8 cellular contexts compared by ENCODE assay signal in the genomic region with DNA sequence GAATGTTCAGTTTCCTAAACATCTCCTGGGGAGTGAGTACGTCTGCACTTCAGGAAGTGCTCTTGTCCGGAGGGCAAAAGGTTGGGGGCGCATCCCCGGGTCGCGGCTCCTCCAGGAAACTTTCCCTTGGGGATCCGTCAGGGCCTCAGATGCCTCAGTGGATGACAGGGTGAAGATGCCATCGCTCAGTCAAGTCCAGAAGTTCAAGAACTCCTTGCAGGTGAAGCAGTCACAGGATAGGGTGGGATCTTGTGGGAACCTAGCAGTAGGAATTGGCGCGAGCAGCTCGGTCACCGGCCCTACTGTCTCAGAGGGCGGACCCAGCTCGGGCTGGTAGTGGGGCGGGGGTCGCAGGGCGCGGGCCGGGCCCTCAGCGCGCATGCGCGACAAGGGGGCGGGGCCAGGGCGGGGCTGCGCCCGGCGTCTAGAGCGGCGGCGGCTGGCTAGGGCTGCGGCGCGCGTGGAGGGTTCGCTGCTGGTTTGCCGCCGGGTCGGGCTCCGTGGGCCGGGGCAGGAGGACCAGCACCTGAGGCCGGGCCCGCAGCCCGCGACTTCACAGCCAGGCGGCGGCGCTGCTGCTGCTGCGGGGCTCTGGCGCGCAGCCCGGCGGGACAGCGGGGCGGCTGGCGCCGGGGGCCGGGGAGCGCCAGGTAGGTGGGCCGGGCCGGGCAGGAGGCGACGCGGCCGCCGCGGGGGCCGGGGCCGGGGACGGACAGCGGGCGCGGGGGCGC. TPM values are rescaled to one million over a fixed set of nuclear protein-coding genes. Genes with fewer than 3 reads are reported as not detected.
DNase-seq lines count a peak whose midpoint lies in the region; ATAC-seq and TF ChIP-seq lines count a peak whose summit lies in the region.

A gene (plus strand): TSS at position 423 of the 731 bp plus-strand sequence. CDS start 75,191 bp downstream, outside the sequence.

- peak within 1 kb of the TSS; percentile 82 for H3K4me3 Mint-ChIP-seq in Caco-2 (ENCODE audit: unreplicated experiment)
- peak within 1 kb of the TSS; percentile 90 for H3K4me3 Mint-ChIP-seq in stimulated activated memory B cell treated with anti-CD40 and anti-IgM and Interleukin-4, amounts not matched to agents 10 μg/mL and 1 μg/mL and 100 μg/mL, for 72 hours

- TF ChIP-seq CTCF in Caco-2 (IDR thresholded peaks at IDR 0.05; ENCODE audit: insufficient read depth in 1 of 2, low read depth in 1 of 2, low read length in 1 of 2, severe bottlenecking in 1 of 2, unreplicated experiment in 1 of 2): no peak

- DNase-seq in Caco-2 (peak; percentile 83 to 89), HS-27A (ENCODE audit: low read depth) (peak; percentile 38), OCI-M2 (lab: John Stamatoyannopoulos, UW; ENCODE audit: unreplicated experiment) (peak; percentile 29), erythroblast (lab: John Stamatoyannopoulos, UW) (peak; percentile 82 to 89)
- DNase-seq in activated T-cell treated with anti-CD3 and anti-CD28 coated beads, Interleukin-2, amount 50 U/mL, for 1 hour: peak; percentile 87

- peaks cover 44% of the 10 kb centered on the region for H3K4me1 ChIP-seq in Caco-2
- H3K4me1 ChIP-seq in muscle layer of colon (ENCODE audit: insufficient read depth, low read length): peaks cover 17% of the 10 kb centered on the region

- ATAC-seq in GM19468 (IDR thresholded peaks at IDR 0.05; ENCODE audit: extremely low read depth, unreplicated experiment): peak; percentile 27
- ATAC-seq in stimulated activated memory B cell treated with anti-CD40 and anti-IgM and Interleukin-4, amounts not matched to agents 10 μg/mL and 1 μg/mL and 100 μg/mL, for 72 hours: peak; percentile 97

- peaks cover 6% of the 10 kb centered on the region for H3K9me3 Mint-ChIP-seq in Caco-2 (ENCODE audit: unreplicated experiment)
- peaks cover 7% of the 10 kb centered on the region for H3K9me3 Mint-ChIP-seq in stimulated activated memory B cell treated with anti-CD40 and anti-IgM and Interleukin-4, amounts not matched to agents 10 μg/mL and 1 μg/mL and 100 μg/mL, for 72 hours

- TF ChIP-seq POLR2A in erythroblast (IDR thresholded peaks at IDR 0.05; ENCODE audit: low read length): no peak

- H3K27me3 ChIP-seq in Caco-2 (replicated peaks; ENCODE audit: control insufficient read depth, insufficient read depth, low read length) (no peaks in the 10 kb centered on the region), muscle layer of colon (ENCODE audit: control insufficient read depth in 1 of 2, insufficient read depth in 2 of 2, low read length in 2 of 2) (no peaks in the 10 kb centered on the region)

- peak within 1 kb of the TSS; percentile 85 for H3K27ac ChIP-seq in muscle layer of colon (ENCODE audit: low read depth, low read length)

- H3K4me3 ChIP-seq in Caco-2 (ENCODE audit: low read depth, low read length): peak within 1 kb of the TSS; percentile 78
- peak within 1 kb of the TSS; percentile 76 to 91 for H3K4me3 ChIP-seq in muscle layer of colon (ENCODE audit: low read depth in 1 of 2, low read length in 2 of 2)

- peaks cover 15% of the 10 kb centered on the region for H3K4me1 Mint-ChIP-seq in Caco-2 (ENCODE audit: low read depth, unreplicated experiment)
- H3K4me1 Mint-ChIP-seq in stimulated activated memory B cell treated with anti-CD40 and anti-IgM and Interleukin-4, amounts not matched to agents 10 μg/mL and 1 μg/mL and 100 μg/mL, for 72 hours: peaks cover 28% of the 10 kb centered on the region

- BruUV-seq in Caco-2 (replicated peaks; lab: Mats Ljungman, UMichigan): no TSS peak

- peak within 1 kb of the TSS; percentile 32 for H3K9ac ChIP-seq in muscle layer of colon (ENCODE audit: low read length)

- H3K27me3 Mint-ChIP-seq in Caco-2 (ENCODE audit: insufficient read depth, unreplicated experiment): no peaks in the 10 kb centered on the region
- H3K27me3 Mint-ChIP-seq in stimulated activated memory B cell treated with anti-CD40 and anti-IgM and Interleukin-4, amounts not matched to agents 10 μg/mL and 1 μg/mL and 100 μg/mL, for 72 hours: no peaks in the 10 kb centered on the region

- CTCF ChIA-PET in Caco-2 (lab: Charles Lee): interaction anchor here (0.6 kb wide), 5 partner anchors 12 to 1803 kb away, joined by 3 to 4 read pairs (median 4); no protein-coding TSS in a partner anchor

- H3K36me3 ChIP-seq in Caco-2 (ENCODE audit: control insufficient read depth, insufficient read depth, low read length) (no peaks in the 10 kb centered on the region), muscle layer of colon (ENCODE audit: insufficient read depth, low read length) (no peaks in the 10 kb centered on the region)

- H3K27ac Mint-ChIP-seq in Caco-2 (ENCODE audit: unreplicated experiment): peak within 1 kb of the TSS; percentile 76
- peak within 1 kb of the TSS; percentile 89 for H3K27ac Mint-ChIP-seq in stimulated activated memory B cell treated with anti-CD40 and anti-IgM and Interleukin-4, amounts not matched to agents 10 μg/mL and 1 μg/mL and 100 μg/mL, for 72 hours

- H3K36me3 Mint-ChIP-seq in Caco-2 (ENCODE audit: insufficient read depth, unreplicated experiment): peaks cover 7% of the 10 kb centered on the region
- no peaks in the 10 kb centered on the region for H3K36me3 Mint-ChIP-seq in stimulated activated memory B cell treated with anti-CD40 and anti-IgM and Interleukin-4, amounts not matched to agents 10 μg/mL and 1 μg/mL and 100 μg/mL, for 72 hours

- intact Hi-C loops in Caco-2 (cut with micrococcal nuclease; ENCODE audit: unreplicated experiment): loop anchor here (1.0 kb wide), 1 partner anchor 31 kb away; no protein-coding TSS in a partner anchor

- no peaks in the 10 kb centered on the region for H3K9me3 ChIP-seq in Caco-2
- no peaks in the 10 kb centered on the region for H3K9me3 ChIP-seq in muscle layer of colon (ENCODE audit: low read length)

- POLR2A ChIA-PET in Caco-2 (lab: Charles Lee): interaction anchor here (0.6 to 1.0 kb wide), 3 partner anchors 13 to 261 kb away, joined by 5 to 12 read pairs (median 5); no protein-coding TSS in a partner anchor

RNA-seq across cellular contexts. Expression of the gene that starts here (rescaled TPM):
- total RNA-seq in Caco-2 (2022): 24.9 and 26.3 TPM in 2 replicates

Comparison
In these comparisons a context has a peak if more than half of its experiments do, and no peak if none do; other contexts are left out.
1. Peak in every context shown above with its lines: DNase-seq, ATAC-seq, H3K4me3 ChIP-seq and H3K27ac ChIP-seq.
2. DNase-seq: peak in every context shown above with its lines; median percentile 87 in activated T-cell treated with anti-CD3 and anti-CD28 coated beads, Interleukin-2, amount 50 U/mL, for 1 hour; 86 in Caco-2; 86 in erythroblast; 38 in HS-27A; 29 in OCI-M2.